8 cellular contexts compared by ENCODE assay signal in genomic region chr12:123670882-123671728, GRCh38. TPM values are rescaled to one million over a fixed set of nuclear protein-coding genes. Genes with fewer than 3 reads are reported as not detected.
DNase-seq lines count a peak whose midpoint lies in the region; ATAC-seq and TF ChIP-seq lines count a peak whose summit lies in the region.

Gene TCTN2 (plus strand): TSS chr12:123671113. CDS start chr12:123671241, 128 bp downstream.

- in situ Hi-C loops in GM13976 (cut with MboI; ENCODE audit: low sequenced_read_pairs, unreplicated experiment), result no loop called here

- H3K4me3 ChIP-seq in adrenal gland, result peak within 1 kb of the TSS; percentile 39 to 98 (median 90)
- H3K4me3 ChIP-seq in upper lobe of left lung, result peak within 1 kb of the TSS; percentile 73 to 97 (median 84)

- peaks cover 0 to 9% of the 10 kb centered on the region in 2 donors for H3K36me3 ChIP-seq in adrenal gland (replicated peaks in 1 of 2)
- H3K36me3 ChIP-seq in upper lobe of left lung, result peaks cover 0 to 15% (median 10%) of the 10 kb centered on the region in 4 donors

- DNase-seq in GM13976 (ENCODE audit: low spot score) (peak; percentile 99), NCI-H146 (lab: John Stamatoyannopoulos, UW) (peak; percentile 92), T follicular helper cell (ENCODE audit: low read depth) (peak; percentile 91), adrenal gland (peak; percentile 93 to 98 (median 94)), left cardiac atrium (peak; percentile 97), posterior vena cava (ENCODE audit: low spot score) (peak; percentile 98), upper lobe of left lung (peak; percentile 96 to 99)

- peak within 1 kb of the TSS in 2 of 5 donors; percentile 15 to 21 for H3K27ac ChIP-seq in adrenal gland
- peak within 1 kb of the TSS in 3 of 4 donors; percentile 50 to 63 (median 63) for H3K27ac ChIP-seq in upper lobe of left lung

- H3K27me3 ChIP-seq in adrenal gland (no peaks in the 10 kb centered on the region), upper lobe of left lung (no peaks in the 10 kb centered on the region)

- TF ChIP-seq POLR2A in adrenal gland (IDR thresholded peaks at IDR 0.05) (no peak), upper lobe of left lung (IDR thresholded peaks at IDR 0.05) (peak in 3 of 4 donors; percentile 19 to 53 (median 33))

- H3K4me1 ChIP-seq in adrenal gland (replicated peaks in 1 of 2) (peaks cover 5 to 13% of the 10 kb centered on the region in 2 donors), upper lobe of left lung (peaks cover 8 to 13% (median 10%) of the 10 kb centered on the region in 4 donors)

- H3K9me3 ChIP-seq in adrenal gland (replicated peaks in 1 of 3), result no peaks in the 10 kb centered on the region
- H3K9me3 ChIP-seq in upper lobe of left lung, result no peaks in the 10 kb centered on the region

- peak; percentile 97 for ATAC-seq in HG02870 (IDR thresholded peaks at IDR 0.05; ENCODE audit: unreplicated experiment)
- ATAC-seq in left cardiac atrium, result peak; percentile 100
- peak; percentile 97 to 100 for ATAC-seq in upper lobe of left lung (ENCODE audit: low FRiP score in 2 of 2)

- WGBS in adrenal gland, 4 donors, result 1 to 2% (median 1%) methylated on average over 37 to 53 of the region's 53 CpGs
- WGBS in upper lobe of left lung, 2 donors, result 2 to 4% methylated on average over 23 to 47 of the region's 53 CpGs

- no peak for TF ChIP-seq EP300 in upper lobe of left lung (IDR thresholded peaks at IDR 0.05)

- TF ChIP-seq CTCF in GM13976 (IDR thresholded peaks at IDR 0.05; ENCODE audit: borderline replicate concordance, control extremely low read depth, extremely low read depth, insufficient read depth, missing control alignments) (no peak), adrenal gland (IDR thresholded peaks at IDR 0.05) (no peak), upper lobe of left lung (IDR thresholded peaks at IDR 0.05) (no peak)

- intact Hi-C loops in adrenal gland (cut with DNase I) (no loop called here), left cardiac atrium (cut with DNase I) (no loop called here), posterior vena cava (cut with DNase I) (no loop called here)

RNA-seq across cellular contexts. Expression of gene TCTN2, which starts in this region (rescaled TPM):
- 10 to 100 TPM in 3 of 8 donors, 1 to 10 TPM in 5; 5.8 to 17.9 (median 9.1) TPM for total RNA-seq in adrenal gland
- 1 to 10 TPM; 4.8 to 6.4 (median 6.0) TPM for polyA plus RNA-seq in adrenal gland
- total RNA-seq in left cardiac atrium, result 1 to 10 TPM; 3.7 to 4.8 TPM
- 1 to 10 TPM; 7.6 to 7.8 TPM for total RNA-seq in posterior vena cava
- 10 to 100 TPM in 5 of 6 donors, 1 to 10 TPM in 1; 8.4 to 22.3 (median 14.8) TPM for total RNA-seq in upper lobe of left lung

Comparison
In these comparisons a context has a peak if more than half of its experiments do, and no peak if none do; other contexts are left out.
1. POLR2A ChIP-seq: peak in upper lobe of left lung (3 of 4); none in adrenal gland (0 of 2).
2. Peak in every context shown above with its lines, with median percentiles within 50 percentile points of each other: DNase-seq and ATAC-seq.